ENCODE assay signal across 1 cellular context in the genomic region with DNA sequence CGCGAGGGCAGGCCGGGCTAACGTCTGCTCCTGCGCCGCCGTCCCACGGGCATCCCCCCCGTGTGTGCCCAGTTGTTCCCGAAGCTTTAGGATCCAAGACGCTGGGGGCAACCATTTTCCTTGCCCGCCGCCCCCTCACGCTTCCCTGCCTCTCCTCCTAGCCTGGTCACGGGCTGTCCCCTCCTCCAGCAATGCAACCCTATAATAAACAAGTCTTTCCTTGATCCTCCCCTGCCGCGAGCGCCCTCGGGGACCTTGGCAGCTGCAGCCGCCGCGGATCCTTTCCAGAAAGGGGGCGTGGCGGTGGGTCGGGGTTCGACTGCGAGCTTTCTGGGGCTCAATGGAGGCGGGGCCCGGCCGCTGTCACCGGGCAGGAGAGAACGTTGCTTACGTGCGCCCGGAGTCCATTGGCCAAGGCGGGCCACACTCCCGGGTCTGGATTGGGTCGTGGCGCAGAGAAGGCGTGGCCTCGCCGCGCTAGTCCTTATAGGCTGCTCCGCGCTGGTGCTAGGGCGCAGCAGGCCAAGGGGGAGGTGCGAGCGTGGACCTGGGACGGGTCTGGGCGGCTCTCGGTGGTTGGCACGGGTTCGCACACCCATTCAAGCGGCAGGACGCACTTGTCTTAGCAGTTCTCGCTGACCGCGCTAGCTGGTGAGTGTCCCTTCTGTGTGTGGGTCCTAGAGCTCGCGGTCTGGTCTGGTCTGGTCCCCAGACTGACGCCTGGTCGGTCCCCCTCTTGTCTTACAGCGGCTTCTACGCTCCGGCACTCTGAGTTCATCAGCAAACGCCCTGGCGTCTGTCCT.
TF ChIP-seq lines count a peak whose summit lies in the region.

Gene DDIT4, plus strand, starts transcription at position 515 of the 803 bp plus-strand sequence. CDS start 293 bp downstream, outside the sequence.

TF ChIP-seq in WTC11, 78 proteins besides CTCF, POLR2A, EP300 and RAD21 (continued from another document):
- TF ChIP-seq ZNF532 (CRISPR knock-in tag; IDR thresholded peaks at IDR 0.05; ENCODE audit: borderline replicate concordance) (no peak), FOXJ3 (CRISPR knock-in tag; IDR thresholded peaks at IDR 0.05; ENCODE audit: borderline replicate concordance) (no peak), SMAD4 (CRISPR knock-in tag; IDR thresholded peaks at IDR 0.05) (no peak)
